Comparison of ENCODE assay signal across 2 cellular contexts in genomic region chr5:83636141-83636540, GRCh38.
TF ChIP-seq lines count a peak whose summit lies in the region.

No MANE protein-coding gene starts in this region.

TF ChIP-seq in WTC11, 78 proteins besides CTCF, POLR2A, EP300 and RAD21 (continued from another document):
- TF ChIP-seq CDX4 (CRISPR knock-in tag; IDR thresholded peaks at IDR 0.05; ENCODE audit: borderline replicate concordance) (no peak), IRF2 (CRISPR knock-in tag; IDR thresholded peaks at IDR 0.05; ENCODE audit: borderline replicate concordance, low read depth) (no peak), ZNF317 (CRISPR knock-in tag; IDR thresholded peaks at IDR 0.05; ENCODE audit: borderline replicate concordance, low read depth) (no peak)
- TF ChIP-seq, protein P1, sequence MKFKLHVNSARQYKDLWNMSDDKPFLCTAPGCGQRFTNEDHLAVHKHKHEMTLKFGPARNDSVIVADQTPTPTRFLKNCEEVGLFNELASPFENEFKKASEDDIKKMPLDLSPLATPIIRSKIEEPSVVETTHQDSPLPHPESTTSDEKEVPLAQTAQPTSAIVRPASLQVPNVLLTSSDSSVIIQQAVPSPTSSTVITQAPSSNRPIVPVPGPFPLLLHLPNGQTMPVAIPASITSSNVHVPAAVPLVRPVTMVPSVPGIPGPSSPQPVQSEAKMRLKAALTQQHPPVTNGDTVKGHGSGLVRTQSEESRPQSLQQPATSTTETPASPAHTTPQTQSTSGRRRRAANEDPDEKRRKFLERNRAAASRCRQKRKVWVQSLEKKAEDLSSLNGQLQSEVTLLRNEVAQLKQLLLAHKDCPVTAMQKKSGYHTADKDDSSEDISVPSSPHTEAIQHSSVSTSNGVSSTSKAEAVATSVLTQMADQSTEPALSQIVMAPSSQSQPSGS (CRISPR knock-in tag; IDR thresholded peaks at IDR 0.05; ENCODE audit: borderline replicate concordance, low read depth): no peak
- TF ChIP-seq, protein P2, sequence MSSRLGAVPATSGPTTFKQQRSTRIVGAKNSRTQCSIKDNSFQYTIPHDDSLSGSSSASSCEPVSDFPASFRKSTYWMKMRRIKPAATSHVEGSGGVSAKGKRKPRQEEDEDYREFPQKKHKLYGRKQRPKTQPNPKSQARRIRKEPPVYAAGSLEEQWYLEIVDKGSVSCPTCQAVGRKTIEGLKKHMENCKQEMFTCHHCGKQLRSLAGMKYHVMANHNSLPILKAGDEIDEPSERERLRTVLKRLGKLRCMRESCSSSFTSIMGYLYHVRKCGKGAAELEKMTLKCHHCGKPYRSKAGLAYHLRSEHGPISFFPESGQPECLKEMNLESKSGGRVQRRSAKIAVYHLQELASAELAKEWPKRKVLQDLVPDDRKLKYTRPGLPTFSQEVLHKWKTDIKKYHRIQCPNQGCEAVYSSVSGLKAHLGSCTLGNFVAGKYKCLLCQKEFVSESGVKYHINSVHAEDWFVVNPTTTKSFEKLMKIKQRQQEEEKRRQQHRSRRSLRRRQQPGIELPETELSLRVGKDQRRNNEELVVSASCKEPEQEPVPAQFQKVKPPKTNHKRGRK (CRISPR knock-in tag; IDR thresholded peaks at IDR 0.05; ENCODE audit: borderline replicate concordance): no peak
TF ChIP-seq in WTC11: peak in this region for 0.

TF ChIP-seq in GM23338, 12 proteins besides CTCF, POLR2A, EP300 and RAD21 (continued from another document):
- TF ChIP-seq, protein P3, sequence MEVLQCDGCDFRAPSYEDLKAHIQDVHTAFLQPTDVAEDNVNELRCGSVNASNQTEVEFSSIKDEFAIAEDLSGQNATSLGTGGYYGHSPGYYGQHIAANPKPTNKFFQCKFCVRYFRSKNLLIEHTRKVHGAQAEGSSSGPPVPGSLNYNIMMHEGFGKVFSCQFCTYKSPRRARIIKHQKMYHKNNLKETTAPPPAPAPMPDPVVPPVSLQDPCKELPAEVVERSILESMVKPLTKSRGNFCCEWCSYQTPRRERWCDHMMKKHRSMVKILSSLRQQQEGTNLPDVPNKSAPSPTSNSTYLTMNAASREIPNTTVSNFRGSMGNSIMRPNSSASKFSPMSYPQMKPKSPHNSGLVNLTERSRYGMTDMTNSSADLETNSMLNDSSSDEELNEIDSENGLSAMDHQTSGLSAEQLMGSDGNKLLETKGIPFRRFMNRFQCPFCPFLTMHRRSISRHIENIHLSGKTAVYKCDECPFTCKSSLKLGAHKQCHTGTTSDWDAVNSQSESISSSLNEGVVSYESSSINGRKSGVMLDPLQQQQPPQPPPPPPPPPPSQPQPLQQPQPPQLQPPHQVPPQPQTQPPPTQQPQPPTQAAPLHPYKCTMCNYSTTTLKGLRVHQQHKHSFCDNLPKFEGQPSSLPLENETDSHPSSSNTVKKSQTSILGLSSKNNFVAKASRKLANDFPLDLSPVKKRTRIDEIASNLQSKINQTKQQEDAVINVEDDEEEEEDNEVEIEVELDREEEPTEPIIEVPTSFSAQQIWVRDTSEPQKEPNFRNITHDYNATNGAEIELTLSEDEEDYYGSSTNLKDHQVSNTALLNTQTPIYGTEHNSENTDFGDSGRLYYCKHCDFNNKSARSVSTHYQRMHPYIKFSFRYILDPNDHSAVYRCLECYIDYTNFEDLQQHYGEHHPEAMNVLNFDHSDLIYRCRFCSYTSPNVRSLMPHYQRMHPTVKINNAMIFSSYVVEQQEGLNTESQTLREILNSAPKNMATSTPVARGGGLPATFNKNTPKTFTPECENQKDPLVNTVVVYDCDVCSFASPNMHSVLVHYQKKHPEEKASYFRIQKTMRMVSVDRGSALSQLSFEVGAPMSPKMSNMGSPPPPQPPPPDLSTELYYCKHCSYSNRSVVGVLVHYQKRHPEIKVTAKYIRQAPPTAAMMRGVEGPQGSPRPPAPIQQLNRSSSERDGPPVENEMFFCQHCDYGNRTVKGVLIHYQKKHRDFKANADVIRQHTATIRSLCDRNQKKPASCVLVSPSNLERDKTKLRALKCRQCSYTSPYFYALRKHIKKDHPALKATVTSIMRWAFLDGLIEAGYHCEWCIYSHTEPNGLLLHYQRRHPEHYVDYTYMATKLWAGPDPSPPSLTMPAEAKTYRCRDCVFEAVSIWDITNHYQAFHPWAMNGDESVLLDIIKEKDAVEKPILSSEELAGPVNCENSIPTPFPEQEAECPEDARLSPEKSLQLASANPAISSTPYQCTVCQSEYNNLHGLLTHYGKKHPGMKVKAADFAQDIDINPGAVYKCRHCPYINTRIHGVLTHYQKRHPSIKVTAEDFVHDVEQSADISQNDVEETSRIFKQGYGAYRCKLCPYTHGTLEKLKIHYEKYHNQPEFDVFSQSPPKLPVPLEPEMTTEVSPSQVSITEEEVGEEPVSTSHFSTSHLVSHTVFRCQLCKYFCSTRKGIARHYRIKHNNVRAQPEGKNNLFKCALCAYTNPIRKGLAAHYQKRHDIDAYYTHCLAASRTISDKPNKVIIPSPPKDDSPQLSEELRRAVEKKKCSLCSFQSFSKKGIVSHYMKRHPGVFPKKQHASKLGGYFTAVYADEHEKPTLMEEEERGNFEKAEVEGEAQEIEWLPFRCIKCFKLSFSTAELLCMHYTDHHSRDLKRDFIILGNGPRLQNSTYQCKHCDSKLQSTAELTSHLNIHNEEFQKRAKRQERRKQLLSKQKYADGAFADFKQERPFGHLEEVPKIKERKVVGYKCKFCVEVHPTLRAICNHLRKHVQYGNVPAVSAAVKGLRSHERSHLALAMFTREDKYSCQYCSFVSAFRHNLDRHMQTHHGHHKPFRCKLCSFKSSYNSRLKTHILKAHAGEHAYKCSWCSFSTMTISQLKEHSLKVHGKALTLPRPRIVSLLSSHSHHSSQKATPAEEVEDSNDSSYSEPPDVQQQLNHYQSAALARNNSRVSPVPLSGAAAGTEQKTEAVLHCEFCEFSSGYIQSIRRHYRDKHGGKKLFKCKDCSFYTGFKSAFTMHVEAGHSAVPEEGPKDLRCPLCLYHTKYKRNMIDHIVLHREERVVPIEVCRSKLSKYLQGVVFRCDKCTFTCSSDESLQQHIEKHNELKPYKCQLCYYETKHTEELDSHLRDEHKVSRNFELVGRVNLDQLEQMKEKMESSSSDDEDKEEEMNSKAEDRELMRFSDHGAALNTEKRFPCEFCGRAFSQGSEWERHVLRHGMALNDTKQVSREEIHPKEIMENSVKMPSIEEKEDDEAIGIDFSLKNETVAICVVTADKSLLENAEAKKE (CRISPR knock-in tag; IDR thresholded peaks at IDR 0.05): no peak
- TF ChIP-seq, protein P4, sequence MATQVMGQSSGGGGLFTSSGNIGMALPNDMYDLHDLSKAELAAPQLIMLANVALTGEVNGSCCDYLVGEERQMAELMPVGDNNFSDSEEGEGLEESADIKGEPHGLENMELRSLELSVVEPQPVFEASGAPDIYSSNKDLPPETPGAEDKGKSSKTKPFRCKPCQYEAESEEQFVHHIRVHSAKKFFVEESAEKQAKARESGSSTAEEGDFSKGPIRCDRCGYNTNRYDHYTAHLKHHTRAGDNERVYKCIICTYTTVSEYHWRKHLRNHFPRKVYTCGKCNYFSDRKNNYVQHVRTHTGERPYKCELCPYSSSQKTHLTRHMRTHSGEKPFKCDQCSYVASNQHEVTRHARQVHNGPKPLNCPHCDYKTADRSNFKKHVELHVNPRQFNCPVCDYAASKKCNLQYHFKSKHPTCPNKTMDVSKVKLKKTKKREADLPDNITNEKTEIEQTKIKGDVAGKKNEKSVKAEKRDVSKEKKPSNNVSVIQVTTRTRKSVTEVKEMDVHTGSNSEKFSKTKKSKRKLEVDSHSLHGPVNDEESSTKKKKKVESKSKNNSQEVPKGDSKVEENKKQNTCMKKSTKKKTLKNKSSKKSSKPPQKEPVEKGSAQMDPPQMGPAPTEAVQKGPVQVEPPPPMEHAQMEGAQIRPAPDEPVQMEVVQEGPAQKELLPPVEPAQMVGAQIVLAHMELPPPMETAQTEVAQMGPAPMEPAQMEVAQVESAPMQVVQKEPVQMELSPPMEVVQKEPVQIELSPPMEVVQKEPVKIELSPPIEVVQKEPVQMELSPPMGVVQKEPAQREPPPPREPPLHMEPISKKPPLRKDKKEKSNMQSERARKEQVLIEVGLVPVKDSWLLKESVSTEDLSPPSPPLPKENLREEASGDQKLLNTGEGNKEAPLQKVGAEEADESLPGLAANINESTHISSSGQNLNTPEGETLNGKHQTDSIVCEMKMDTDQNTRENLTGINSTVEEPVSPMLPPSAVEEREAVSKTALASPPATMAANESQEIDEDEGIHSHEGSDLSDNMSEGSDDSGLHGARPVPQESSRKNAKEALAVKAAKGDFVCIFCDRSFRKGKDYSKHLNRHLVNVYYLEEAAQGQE (IDR thresholded peaks at IDR 0.05; ENCODE audit: unreplicated experiment): no peak
- no peak for TF ChIP-seq EZH2 (IDR thresholded peaks at IDR 0.05; ENCODE audit: low read depth, unreplicated experiment)
TF ChIP-seq in GM23338: peak in this region for 0.
